1 cellular context compared by ENCODE assay signal in genomic region chr6:21935142-21935541, GRCh38.
TF ChIP-seq lines count a peak whose summit lies in the region.

No MANE protein-coding gene starts in this region.

TF ChIP-seq in HEK293, 187 proteins besides CTCF, POLR2A, EP300 and RAD21 (continued from another document):
- no peak for TF ChIP-seq ZNF513 (tag by site-specific recombination; IDR thresholded peaks at IDR 0.05)
- 0 out of 2 replicates have a peak, but pooled peaks have one; percentile 8 for TF ChIP-seq ZNF610 (tag by site-specific recombination; IDR thresholded peaks at IDR 0.05; ENCODE audit: borderline replicate concordance)
- TF ChIP-seq ZNF529 (tag by site-specific recombination; IDR thresholded peaks at IDR 0.05; ENCODE audit: insufficient replicate concordance): peak; percentile 57
- TF ChIP-seq ZNF174 (tag by site-specific recombination; IDR thresholded peaks at IDR 0.05): no peak
- TF ChIP-seq ZNF416 (tag by site-specific recombination; IDR thresholded peaks at IDR 0.05): no peak
- TF ChIP-seq ZSCAN4 (tag by site-specific recombination; IDR thresholded peaks at IDR 0.05): no peak
- TF ChIP-seq EGR2 (tag by site-specific recombination; IDR thresholded peaks at IDR 0.05; ENCODE audit: low read depth): no peak
- no peak for TF ChIP-seq KLF16 (tag by site-specific recombination; IDR thresholded peaks at IDR 0.05)
- TF ChIP-seq SETDB1 (IDR thresholded peaks at IDR 0.05; ENCODE audit: insufficient read length, low read length): peak; percentile 84
- TF ChIP-seq BCL11B (tag by site-specific recombination; IDR thresholded peaks at IDR 0.05; ENCODE audit: low read depth): no peak
- no peak for TF ChIP-seq ZNF701 (tag by site-specific recombination; IDR thresholded peaks at IDR 0.05)
- TF ChIP-seq AEBP2 (tag by site-specific recombination; IDR thresholded peaks at IDR 0.05; ENCODE audit: borderline replicate concordance): no peak
- TF ChIP-seq TSHZ1 (tag by site-specific recombination; IDR thresholded peaks at IDR 0.05; ENCODE audit: borderline replicate concordance): no peak
- TF ChIP-seq ZNF350 (tag by site-specific recombination; IDR thresholded peaks at IDR 0.05): no peak
